Comparison of ENCODE assay signal across 21 cellular contexts in genomic region chr10:5856701-5857004, GRCh38.
"Had no signal": no experiment of that assay in that cellular context is flagged by ENCODE, and none has a peak within 500 bp of the region (broad histone marks: within the 10 kb centered on the region; RNA-seq: fewer than 3 reads in every experiment).

No MANE protein-coding gene starts in this region.

- H3K27ac ChIP-seq: HL-60, RWPE1 had no signal

- ATAC-seq: Panc1, PC-3 had no signal

- H3K4me3 ChIP-seq: MG63 had no signal

- DNase-seq: Karpas-422, KG1, MG63, NCI-H1092, NCI-H1105 treated with DMSO at 0.1 percent for 48 hours, NCI-H1417 treated with DMSO at 0.1 percent for 48 hours, NCI-H146, NCI-H1694 treated with DMSO at 0.1 percent for 48 hours, NCI-H1930, NCI-H2081, NCI-H2107, NCI-H2227 treated with DMSO at 0.1 percent for 48 hours, NCI-H524, NCI-H526 treated with DMSO at 0.1 percent for 48 hours, NCI-H748 treated with DMSO at 0.1 percent for 48 hours, PC-3, SHP77, SK-N-SH had no signal

- H3K9me3 ChIP-seq: MG63, SK-N-SH had no signal

- H3K9me2 ChIP-seq: SK-N-SH had no signal

- H3K9ac ChIP-seq: SK-N-SH had no signal

- H3K36me3 ChIP-seq: MG63 had no signal

- H3K27me3 ChIP-seq: MG63 had no signal

- H3K4me2 ChIP-seq: SK-N-SH had no signal
